Comparison of ENCODE assay signal across 1 cellular context in genomic region chr22:26464312-26464711, GRCh38.
TF ChIP-seq lines count a peak whose summit lies in the region.

No MANE protein-coding gene starts in this region.

TF ChIP-seq in endothelial cell of umbilical vein, 7 proteins besides CTCF, POLR2A, EP300 and RAD21:
- TF ChIP-seq JUN (IDR thresholded peaks at IDR 0.05; ENCODE audit: borderline replicate concordance, insufficient read depth, insufficient read length, low read depth), result no peak
- TF ChIP-seq GATA2 (IDR thresholded peaks at IDR 0.05; ENCODE audit: insufficient read depth, insufficient read length, low read depth, low read length), result no peak
- peak; percentile 34 for TF ChIP-seq POLR2AphosphoS5 (IDR thresholded peaks at IDR 0.05; ENCODE audit: insufficient read depth, low read depth, low read length)
